In the genomic region with DNA sequence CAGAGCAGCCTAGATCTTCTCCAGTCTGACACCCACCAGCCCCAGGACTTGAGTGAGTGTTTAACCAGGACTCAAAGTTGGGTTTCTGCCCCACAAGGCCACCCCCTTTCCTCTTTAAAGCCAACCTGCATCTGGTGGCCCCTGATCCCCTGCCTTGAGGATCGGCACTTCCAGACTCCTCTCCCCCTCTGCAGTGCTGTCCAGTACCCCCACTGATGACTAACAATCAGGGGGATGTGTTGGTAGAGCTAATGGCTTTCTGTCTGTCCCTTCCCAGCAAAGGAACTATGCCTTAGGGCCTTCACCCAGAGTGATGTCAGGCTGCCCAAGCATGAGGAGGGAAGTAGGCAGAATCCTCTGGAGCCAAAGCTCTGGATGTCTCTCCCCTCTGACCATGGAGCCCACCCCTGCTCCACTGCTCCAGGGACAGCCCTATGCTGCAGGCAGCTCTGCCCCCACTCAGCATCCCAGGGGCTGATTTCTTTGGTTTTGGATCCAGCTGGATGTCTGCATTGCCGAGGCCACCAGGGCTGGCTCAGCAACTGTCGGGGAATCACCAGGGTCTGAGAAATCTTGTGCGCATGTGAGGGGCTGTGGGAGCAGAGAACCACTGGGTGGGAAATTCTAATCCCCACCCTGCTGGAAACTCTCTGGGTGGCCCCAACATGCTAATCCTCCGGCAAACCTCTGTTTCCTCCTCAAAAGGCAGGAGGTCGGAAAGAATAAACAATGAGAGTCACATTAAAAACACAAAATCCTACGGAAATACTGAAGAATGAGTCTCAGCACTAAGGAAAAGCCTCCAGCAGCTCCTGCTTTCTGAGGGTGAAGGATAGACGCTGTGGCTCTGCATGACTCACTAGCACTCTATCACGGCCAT, we compare ENCODE assay signal across 9 cellular contexts. TPM values are rescaled to one million over a fixed set of nuclear protein-coding genes. Genes with fewer than 3 reads are reported as not detected.
DNase-seq lines count a peak whose midpoint lies in the region; FAIRE-seq and TF ChIP-seq lines count a peak whose summit lies in the region.
"Had no signal": no experiment of that assay in that cellular context is flagged by ENCODE, and none has a peak within 500 bp of the region (broad histone marks: within the 10 kb centered on the region; RNA-seq: fewer than 3 reads in every experiment).

No MANE protein-coding gene starts in this region.

- H3K27me3 ChIP-seq in adrenal gland (no peaks in the 10 kb centered on the region), thymus (ENCODE audit: control insufficient read depth, insufficient read depth) (no peaks in the 10 kb centered on the region), BE2C (no peaks in the 10 kb centered on the region)

- no peak for TF ChIP-seq POLR2A in adrenal gland (IDR thresholded peaks at IDR 0.05)

- no peak for FAIRE-seq in kidney (lab: Jason Lieb, UNC)

- H3K9ac ChIP-seq in kidney (ENCODE audit: low read length in 2 of 2), result no peak overlapping the region

- H3K36me3 ChIP-seq in adrenal gland (replicated peaks in 1 of 2) (no peaks in the 10 kb centered on the region), kidney (ENCODE audit: control insufficient read depth in 1 of 2, insufficient read depth in 2 of 2, low read length in 2 of 2) (no peaks in the 10 kb centered on the region), thymus (ENCODE audit: control insufficient read depth, insufficient read depth) (peaks cover 78% of the 10 kb centered on the region), BE2C (no peaks in the 10 kb centered on the region)

- intact Hi-C loops in adrenal gland (cut with DNase I) (no loop called here), kidney (cut with DNase I) (no loop called here)

- peak; percentile 84 for DNase-seq in activated CD8-positive, alpha-beta memory T cell treated with anti-CD3 and anti-CD28 coated beads for 24 hours
- no peak for DNase-seq in activated CD8-positive, alpha-beta memory T cell treated with anti-CD3 and anti-CD28 coated beads, Interleukin-2, amount 50 U/mL, for 4 hours
- DNase-seq in adrenal gland, result peak; percentile 36 to 78 (median 68)
- peak; percentile 78 for DNase-seq in kidney
- no peak for DNase-seq in BE2C
- DNase-seq in DMS114 treated with DMSO at 0.1 percent for 48 hours (lab: John Stamatoyannopoulos, UW; ENCODE audit: unreplicated experiment), result no peak
- DNase-seq in NCI-H128 (lab: John Stamatoyannopoulos, UW; ENCODE audit: unreplicated experiment), result no peak

- peaks cover 8 to 14% of the 10 kb centered on the region in 2 donors for H3K4me1 ChIP-seq in adrenal gland (replicated peaks in 1 of 2)
- H3K4me1 ChIP-seq in kidney (ENCODE audit: control insufficient read depth in 1 of 2, insufficient read depth in 1 of 2, low read depth in 1 of 2, low read length in 2 of 2), result peaks cover 24 to 26% of the 10 kb centered on the region in 2 donors
- H3K4me1 ChIP-seq in thymus (ENCODE audit: control insufficient read depth, insufficient read depth, low read length), result peaks cover 76% of the 10 kb centered on the region
- H3K4me1 ChIP-seq in BE2C, result peaks cover 4% of the 10 kb centered on the region; the same call in 1 of the 2 replicates

- peak overlapping the region in 4 of 5 donors; percentile 19 to 55 (median 47) for H3K27ac ChIP-seq in adrenal gland
- peak overlapping the region; percentile 33 to 71 for H3K27ac ChIP-seq in kidney (ENCODE audit: low read depth in 2 of 2, low read length in 2 of 2)
- peak overlapping the region; percentile 91 for H3K27ac ChIP-seq in thymus (ENCODE audit: low read depth)
- H3K27ac ChIP-seq: C4-2B had no signal

- TF ChIP-seq CTCF in adrenal gland (IDR thresholded peaks at IDR 0.05), result no peak
- TF ChIP-seq CTCF in kidney (IDR thresholded peaks at IDR 0.05; ENCODE audit: borderline replicate concordance, extremely low read depth, insufficient read depth), result no peak
- TF ChIP-seq CTCF in BE2C (IDR thresholded peaks at IDR 0.05; ENCODE audit: low read depth, low read length), result no peak

- WGBS in adrenal gland, 4 donors, result 21 to 43% (median 36%) methylated on average over 9 of the region's 9 CpGs
- 83% methylated on average over 9 of the region's 9 CpGs for WGBS in thymus

- H3K4me3 ChIP-seq in adrenal gland (no peak overlapping the region), kidney (ENCODE audit: low read length in 2 of 2) (no peak overlapping the region), thymus (ENCODE audit: low read length) (peak overlapping the region; percentile 22), BE2C (ENCODE audit: low read depth, low read length) (no peak overlapping the region)

- H3K9me3 ChIP-seq in adrenal gland (replicated peaks in 1 of 3), result no peaks in the 10 kb centered on the region
- H3K9me3 ChIP-seq in kidney (ENCODE audit: control insufficient read depth in 1 of 2, low read length in 2 of 2), result no peaks in the 10 kb centered on the region
- H3K9me3 ChIP-seq in thymus (ENCODE audit: control insufficient read depth), result no peaks in the 10 kb centered on the region
- no peaks in the 10 kb centered on the region for H3K9me3 ChIP-seq in BE2C

RNA-seq across cellular contexts. Expression of gene DAD1, which starts 42.9 kb away (rescaled TPM):
- 100 to 1,000 TPM; 203 to 382 (median 291) TPM for total RNA-seq in adrenal gland
- polyA plus RNA-seq in adrenal gland, result 100 to 1,000 TPM in 2 of 3 donors, 10 to 100 TPM in 1; 91.8 to 537 (median 190) TPM
- total RNA-seq in kidney, result 205 TPM
- 523 TPM for polyA plus RNA-seq in kidney (ENCODE audit: insufficient read depth, low read depth, low replicate concordance)
- polyA plus RNA-seq in thymus, result 237 TPM
- 335 TPM for polyA plus RNA-seq in BE2C (2012; ENCODE audit: insufficient read depth, insufficient read length, low read depth)

RNA-seq across cellular contexts. Expression of gene ABHD4, which starts 52.0 kb away (rescaled TPM):
- total RNA-seq in adrenal gland (10 to 100 TPM; 21.4 to 93.4 (median 48.8) TPM), kidney (34.1 TPM)
- polyA plus RNA-seq in adrenal gland (10 to 100 TPM; 23.3 to 44.5 (median 41.8) TPM), kidney (ENCODE audit: insufficient read depth, low read depth, low replicate concordance) (45.2 TPM), thymus (9.3 TPM)
- 5.5 TPM for polyA plus RNA-seq in BE2C (2012; ENCODE audit: insufficient read depth, insufficient read length, low read depth)

Comparison
In these comparisons a context has a peak if more than half of its experiments do, and no peak if none do; other contexts are left out.
1. DNase-seq: peak in activated CD8-positive, alpha-beta memory T cell treated with anti-CD3 and anti-CD28 coated beads for 24 hours (single experiment), adrenal gland (7 of 7) and kidney (single experiment); none in activated CD8-positive, alpha-beta memory T cell treated with anti-CD3 and anti-CD28 coated beads, Interleukin-2, amount 50 U/mL, for 4 hours (single experiment), BE2C (single experiment), DMS114 treated with DMSO at 0.1 percent for 48 hours (single experiment) and NCI-H128 (single experiment).
2. Peak in every context shown above with its lines, with median percentiles within 50 percentile points of each other: H3K27ac ChIP-seq.